ENCODE assay signal across 9 cellular contexts in the genomic region with DNA sequence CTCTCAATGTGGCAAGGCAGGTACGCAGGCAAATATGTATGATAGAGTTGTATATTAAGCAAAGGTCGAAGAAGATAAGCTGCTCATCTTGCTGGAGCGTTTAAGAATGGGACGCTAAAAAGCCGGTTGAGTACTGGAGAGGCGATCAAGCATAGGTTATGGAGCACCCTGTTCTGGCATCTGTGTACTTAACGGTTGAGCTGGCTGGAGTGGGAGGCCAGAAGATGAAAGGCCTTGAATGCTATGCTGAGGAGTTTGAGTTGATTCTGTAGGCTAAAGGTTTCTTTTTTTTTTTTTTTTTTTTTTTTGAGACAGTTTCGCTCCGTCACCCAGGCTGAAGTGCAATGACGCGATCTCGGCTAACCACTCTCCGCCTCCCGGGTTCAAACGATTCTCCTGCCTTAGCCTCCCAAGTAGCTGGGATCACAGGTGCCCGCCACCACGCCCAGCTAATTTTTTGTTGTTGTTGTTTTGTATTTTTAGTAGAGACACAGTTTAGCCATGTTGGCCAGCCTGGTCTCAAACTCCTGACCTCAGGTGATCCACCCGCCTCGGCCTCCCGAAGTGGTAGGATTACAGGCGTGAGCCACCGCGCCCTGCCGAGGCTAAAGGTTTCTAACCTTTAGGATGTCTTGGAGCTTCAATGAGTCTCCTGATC. TPM values are rescaled to one million over a fixed set of nuclear protein-coding genes. Genes with fewer than 3 reads are reported as not detected.
DNase-seq lines count a peak whose midpoint lies in the region; ATAC-seq, FAIRE-seq and TF ChIP-seq lines count a peak whose summit lies in the region.
"Had no signal": no experiment of that assay in that cellular context is flagged by ENCODE, and none has a peak within 500 bp of the region (broad histone marks: within the 10 kb centered on the region; RNA-seq: fewer than 3 reads in every experiment).

No MANE protein-coding gene starts in this region.

- no peak for DNase-seq in CD4-positive, CD25-positive, alpha-beta regulatory T cell
- DNase-seq in NCI-H1092 (lab: John Stamatoyannopoulos, UW) (peak; percentile 13), bronchial epithelial cell (ENCODE audit: low read depth) (peak; percentile 30), AG08396 (ENCODE audit: low spot score) (no peak), cerebellar nuclear complex (lab: John Stamatoyannopoulos, UW) (no peak)
- DNase-seq in natural killer cell treated with Interleukin-12 subunit alpha and Interleukin-12 subunit beta and Interleukin-15 and Interleukin-18, amount 100 ng/mL, for 72 hours (ENCODE audit: low spot score) = no peak

- H3K36me3 ChIP-seq in CD4-positive, CD25-positive, alpha-beta regulatory T cell (ENCODE audit: control insufficient read depth, insufficient read depth, low read length) = peaks cover 28% of the 10 kb centered on the region
- H3K36me3 ChIP-seq in bronchial epithelial cell (ENCODE audit: control insufficient read depth, insufficient read depth, low read length) = peaks cover 3% of the 10 kb centered on the region
- H3K36me3 ChIP-seq in mucosa of rectum (ENCODE audit: control insufficient read depth in 2 of 2, insufficient read depth in 2 of 2, low read length in 2 of 2) = peaks cover 4 to 10% of the 10 kb centered on the region in 2 donors

- FAIRE-seq in bronchial epithelial cell (lab: Jason Lieb, UNC) = no peak

- H3K9ac ChIP-seq in mucosa of rectum (ENCODE audit: low read depth in 1 of 2, low read length in 2 of 2) = peak overlapping the region; percentile 75 to 98

- H3K9me3 ChIP-seq in CD4-positive, CD25-positive, alpha-beta regulatory T cell (ENCODE audit: control insufficient read depth in 2 of 2, low read length in 2 of 2) = no peaks in the 10 kb centered on the region
- H3K9me3 ChIP-seq in mucosa of rectum (ENCODE audit: control insufficient read depth in 2 of 2, low read length in 2 of 2) = no peaks in the 10 kb centered on the region

- no peak for ATAC-seq in CD4-positive, CD25-positive, alpha-beta regulatory T cell (ENCODE audit: low read depth in 2 of 2)
- ATAC-seq in natural killer cell treated with Interleukin-12 subunit alpha and Interleukin-12 subunit beta and Interleukin-15 and Interleukin-18, amount 100 ng/mL, for 72 hours = no peak
- no peak for ATAC-seq in HG02970 (IDR thresholded peaks at IDR 0.05; ENCODE audit: low FRiP score, unreplicated experiment)

- TF ChIP-seq CTCF in bronchial epithelial cell (IDR thresholded peaks at IDR 0.05; ENCODE audit: insufficient read depth, low read length, severe bottlenecking) = no peak

- H3K4me3 Mint-ChIP-seq in CD4-positive, CD25-positive, alpha-beta regulatory T cell = peak overlapping the region in 1 of 4 donors; percentile 46
- H3K4me3 Mint-ChIP-seq in natural killer cell treated with Interleukin-12 subunit alpha and Interleukin-12 subunit beta and Interleukin-15 and Interleukin-18, amount 100 ng/mL, for 72 hours = no peak overlapping the region

- H3K9me3 Mint-ChIP-seq in CD4-positive, CD25-positive, alpha-beta regulatory T cell = no peaks in the 10 kb centered on the region
- no peaks in the 10 kb centered on the region for H3K9me3 Mint-ChIP-seq in natural killer cell treated with Interleukin-12 subunit alpha and Interleukin-12 subunit beta and Interleukin-15 and Interleukin-18, amount 100 ng/mL, for 72 hours
- H3K9me3 Mint-ChIP-seq: naive B cell had no signal

- no peaks in the 10 kb centered on the region for H3K27me3 Mint-ChIP-seq in CD4-positive, CD25-positive, alpha-beta regulatory T cell
- no peaks in the 10 kb centered on the region for H3K27me3 Mint-ChIP-seq in natural killer cell treated with Interleukin-12 subunit alpha and Interleukin-12 subunit beta and Interleukin-15 and Interleukin-18, amount 100 ng/mL, for 72 hours
- H3K27me3 Mint-ChIP-seq: naive B cell had no signal

- peaks cover 11% of the 10 kb centered on the region for H3K36me3 Mint-ChIP-seq in CD4-positive, CD25-positive, alpha-beta regulatory T cell
- peaks cover 5% of the 10 kb centered on the region for H3K36me3 Mint-ChIP-seq in natural killer cell treated with Interleukin-12 subunit alpha and Interleukin-12 subunit beta and Interleukin-15 and Interleukin-18, amount 100 ng/mL, for 72 hours
- H3K36me3 Mint-ChIP-seq: naive B cell had no signal

- peak overlapping the region; percentile 94 for H3K4me3 ChIP-seq in CD4-positive, CD25-positive, alpha-beta regulatory T cell (ENCODE audit: low read depth, low read length)
- H3K4me3 ChIP-seq in bronchial epithelial cell (ENCODE audit: low read depth, low read length) (peak overlapping the region; percentile 82), mucosa of rectum (ENCODE audit: low read length in 2 of 2) (peak overlapping the region; percentile 81 to 98)

- peaks cover 48% of the 10 kb centered on the region for H3K4me1 ChIP-seq in CD4-positive, CD25-positive, alpha-beta regulatory T cell (ENCODE audit: control insufficient read depth, insufficient read depth, low read length, poor library complexity, severe bottlenecking)
- H3K4me1 ChIP-seq in mucosa of rectum (ENCODE audit: control insufficient read depth in 2 of 2, insufficient read depth in 2 of 2, low read length in 2 of 2) = peaks cover 35 to 41% of the 10 kb centered on the region in 2 donors

- peak overlapping the region in 1 of 3 donors; percentile 14 for H3K27ac Mint-ChIP-seq in CD4-positive, CD25-positive, alpha-beta regulatory T cell
- no peak overlapping the region for H3K27ac Mint-ChIP-seq in natural killer cell treated with Interleukin-12 subunit alpha and Interleukin-12 subunit beta and Interleukin-15 and Interleukin-18, amount 100 ng/mL, for 72 hours

- no peaks in the 10 kb centered on the region for H3K27me3 ChIP-seq in CD4-positive, CD25-positive, alpha-beta regulatory T cell (ENCODE audit: control insufficient read depth, insufficient read depth, low read length)
- H3K27me3 ChIP-seq in bronchial epithelial cell (ENCODE audit: control insufficient read depth, insufficient read depth, low read length) (no peaks in the 10 kb centered on the region), mucosa of rectum (ENCODE audit: control insufficient read depth in 2 of 2, insufficient read depth in 2 of 2, low read length in 2 of 2) (no peaks in the 10 kb centered on the region)

- peak overlapping the region; percentile 90 for H3K27ac ChIP-seq in CD4-positive, CD25-positive, alpha-beta regulatory T cell (ENCODE audit: insufficient read depth, low read length, poor library complexity, severe bottlenecking)
- H3K27ac ChIP-seq in mucosa of rectum (ENCODE audit: low read depth in 2 of 2, low read length in 2 of 2) = peak overlapping the region; percentile 90 to 95

- peaks cover 10 to 43% (median 26%) of the 10 kb centered on the region in 4 donors for H3K4me1 Mint-ChIP-seq in CD4-positive, CD25-positive, alpha-beta regulatory T cell
- H3K4me1 Mint-ChIP-seq in natural killer cell treated with Interleukin-12 subunit alpha and Interleukin-12 subunit beta and Interleukin-15 and Interleukin-18, amount 100 ng/mL, for 72 hours (ENCODE audit: low read depth in 2 of 2) = peaks cover 16 to 17% of the 10 kb centered on the region in 2 donors

RNA-seq across cellular contexts. Expression of gene KHDC4, which starts 0.8 kb away (rescaled TPM):
- 60.1 TPM for total RNA-seq in CD4-positive, CD25-positive, alpha-beta regulatory T cell
- 10 to 100 TPM in 1 of 4 donors, 1 to 10 TPM in 3; 7.4 to 10.8 (median 8.3) TPM for polyA plus RNA-seq in CD4-positive, CD25-positive, alpha-beta regulatory T cell
- 20.3 and 30.3 TPM in 2 replicates for total RNA-seq in bronchial epithelial cell
- 10 to 100 TPM; 47.6 to 96.0 TPM for total RNA-seq in natural killer cell treated with Interleukin-12 subunit alpha and Interleukin-12 subunit beta and Interleukin-15 and Interleukin-18, amount 100 ng/mL, for 72 hours

RNA-seq across cellular contexts. Expression of gene RXFP4, which starts 6.4 kb away (rescaled TPM):
- total RNA-seq in CD4-positive, CD25-positive, alpha-beta regulatory T cell = not detected
- 1 to 10 TPM in 1 of 4 donors, under 1 TPM in 1, not detected in 2; 0.32 to 1.4 TPM for polyA plus RNA-seq in CD4-positive, CD25-positive, alpha-beta regulatory T cell
- total RNA-seq in bronchial epithelial cell = not detected in 2 replicates
- total RNA-seq in natural killer cell treated with Interleukin-12 subunit alpha and Interleukin-12 subunit beta and Interleukin-15 and Interleukin-18, amount 100 ng/mL, for 72 hours = not detected

RNA-seq across cellular contexts. Expression of gene RIT1, which starts 23.9 kb away (rescaled TPM):
- total RNA-seq in CD4-positive, CD25-positive, alpha-beta regulatory T cell = 55.8 TPM
- polyA plus RNA-seq in CD4-positive, CD25-positive, alpha-beta regulatory T cell = 10 to 100 TPM; 25.0 to 32.1 (median 29.0) TPM
- total RNA-seq in bronchial epithelial cell = 49.8 and 66.6 TPM in 2 replicates
- total RNA-seq in natural killer cell treated with Interleukin-12 subunit alpha and Interleukin-12 subunit beta and Interleukin-15 and Interleukin-18, amount 100 ng/mL, for 72 hours = 10 to 100 TPM; 29.4 to 40.2 TPM

RNA-seq across cellular contexts. Expression of gene ARHGEF2, which starts 43.3 kb away (rescaled TPM):
- 108 TPM for total RNA-seq in CD4-positive, CD25-positive, alpha-beta regulatory T cell
- 10 to 100 TPM; 16.1 to 19.2 (median 16.3) TPM for polyA plus RNA-seq in CD4-positive, CD25-positive, alpha-beta regulatory T cell
- 57.1 and 79.2 TPM in 2 replicates for total RNA-seq in bronchial epithelial cell
- 100 to 1,000 TPM; 205 to 234 TPM for total RNA-seq in natural killer cell treated with Interleukin-12 subunit alpha and Interleukin-12 subunit beta and Interleukin-15 and Interleukin-18, amount 100 ng/mL, for 72 hours

Comparison
In these comparisons a context has a peak if more than half of its experiments do, and no peak if none do; other contexts are left out.
1. DNase-seq: peak in NCI-H1092 (single experiment) and bronchial epithelial cell (single experiment); none in CD4-positive, CD25-positive, alpha-beta regulatory T cell (0 of 3), AG08396 (single experiment), natural killer cell treated with Interleukin-12 subunit alpha and Interleukin-12 subunit beta and Interleukin-15 and Interleukin-18, amount 100 ng/mL, for 72 hours (single experiment) and cerebellar nuclear complex (0 of 2).
2. Peak in every context shown above with its lines, with median percentiles within 50 percentile points of each other: H3K4me3 ChIP-seq.